Comparison of ENCODE assay signal across 19 cellular contexts in the genomic region with DNA sequence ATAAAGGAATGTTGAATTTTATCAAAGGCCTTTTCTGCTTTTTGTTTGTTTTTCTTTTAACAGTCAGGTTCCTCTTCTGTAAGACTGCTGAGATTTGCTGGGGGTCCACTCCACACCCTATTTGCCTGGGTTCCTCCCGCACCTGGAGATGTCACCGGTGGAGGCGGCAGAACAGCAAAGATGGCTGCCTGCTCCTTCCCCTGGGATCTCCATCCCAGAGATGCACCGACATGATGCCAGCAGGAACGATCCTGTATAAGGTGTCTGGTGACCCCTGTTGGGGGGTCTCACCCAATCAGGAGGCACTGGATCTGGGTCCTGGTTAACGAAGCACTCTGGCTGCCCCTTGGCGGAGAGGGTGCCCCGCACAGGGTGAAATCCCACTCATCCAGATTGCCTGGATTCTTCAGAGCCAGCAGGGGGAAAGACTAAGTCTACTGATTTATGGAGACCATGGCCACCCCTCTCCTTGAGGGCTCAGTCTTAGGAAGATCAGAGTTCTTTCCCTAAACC.
DNase-seq lines count a peak whose midpoint lies in the region; ATAC-seq and TF ChIP-seq lines count a peak whose summit lies in the region.
"Had no signal": no experiment of that assay in that cellular context is flagged by ENCODE, and none has a peak within 500 bp of the region (broad histone marks: within the 10 kb centered on the region; RNA-seq: fewer than 3 reads in every experiment).

No MANE protein-coding gene starts in this region.

- POLR2A ChIA-PET in naive thymus-derived CD4-positive, alpha-beta T cell (lab: Charles Lee), result no interaction called here

- no peak for ATAC-seq in GM23338
- ATAC-seq in stimulated activated memory B cell treated with anti-CD40 and anti-IgM and Interleukin-4, amounts not matched to agents 10 μg/mL and 1 μg/mL and 100 μg/mL, for 72 hours, result peak; percentile 34
- no peak for ATAC-seq in naive thymus-derived CD4-positive, alpha-beta T cell
- ATAC-seq: HCT116 had no signal

- no peaks in the 10 kb centered on the region for H3K36me3 ChIP-seq in GM23338 (ENCODE audit: insufficient read depth)
- H3K36me3 ChIP-seq in endodermal cell (ENCODE audit: control insufficient read depth, insufficient read depth, low read length), result no peaks in the 10 kb centered on the region
- no peaks in the 10 kb centered on the region for H3K36me3 ChIP-seq in neural progenitor cell
- H3K36me3 ChIP-seq in naive thymus-derived CD4-positive, alpha-beta T cell (ENCODE audit: control insufficient read depth in 2 of 3, insufficient read depth in 3 of 3, low read length in 3 of 3), result no peaks in the 10 kb centered on the region
- H3K36me3 ChIP-seq: BLaER1 had no signal

- no peaks in the 10 kb centered on the region for H3K9me3 ChIP-seq in endodermal cell (ENCODE audit: control insufficient read depth, low read length)
- no peaks in the 10 kb centered on the region for H3K9me3 ChIP-seq in neural progenitor cell (ENCODE audit: low read depth)
- H3K9me3 ChIP-seq in naive thymus-derived CD4-positive, alpha-beta T cell (ENCODE audit: control insufficient read depth in 2 of 3, low read length in 3 of 3), result no peaks in the 10 kb centered on the region
- H3K9me3 ChIP-seq: BLaER1 had no signal

- CTCF ChIA-PET in naive thymus-derived CD4-positive, alpha-beta T cell (lab: Charles Lee), result no interaction called here

- H3F3A ChIP-seq in GM23338 (replicated peaks; ENCODE audit: low read depth) (no peaks in the 10 kb centered on the region), neural progenitor cell (ENCODE audit: low read depth) (no peaks in the 10 kb centered on the region)

- H3K79me2 ChIP-seq in GM23338 (replicated peaks; ENCODE audit: insufficient read depth), result no peaks in the 10 kb centered on the region
- H3K79me2 ChIP-seq in neural progenitor cell (ENCODE audit: low read depth), result no peaks in the 10 kb centered on the region

- H3K4me1 Mint-ChIP-seq in GM23338 (peaks cover 4% of the 10 kb centered on the region; the same call in 1 of the 3 replicates), endodermal cell (peaks cover 1% of the 10 kb centered on the region), neural progenitor cell (no peaks in the 10 kb centered on the region)
- H3K4me1 Mint-ChIP-seq in stimulated activated memory B cell treated with anti-CD40 and anti-IgM and Interleukin-4, amounts not matched to agents 10 μg/mL and 1 μg/mL and 100 μg/mL, for 72 hours, result peaks cover 6% of the 10 kb centered on the region
- no peaks in the 10 kb centered on the region for H3K4me1 Mint-ChIP-seq in naive thymus-derived CD4-positive, alpha-beta T cell
- H3K4me1 Mint-ChIP-seq: CD14-positive monocyte; CD4-positive, alpha-beta memory T cell had no signal

- H4K20me1 ChIP-seq in GM23338 (replicated peaks; ENCODE audit: insufficient read depth), result no peaks in the 10 kb centered on the region
- no peaks in the 10 kb centered on the region for H4K20me1 ChIP-seq in neural progenitor cell (ENCODE audit: low read depth)
- H4K20me1 ChIP-seq: BLaER1 had no signal

- H3K36me3 Mint-ChIP-seq in GM23338 (ENCODE audit: low read depth) (no peaks in the 10 kb centered on the region), endodermal cell (ENCODE audit: low read depth) (no peaks in the 10 kb centered on the region), neural progenitor cell (no peaks in the 10 kb centered on the region)
- H3K36me3 Mint-ChIP-seq in stimulated activated memory B cell treated with anti-CD40 and anti-IgM and Interleukin-4, amounts not matched to agents 10 μg/mL and 1 μg/mL and 100 μg/mL, for 72 hours, result no peaks in the 10 kb centered on the region
- H3K36me3 Mint-ChIP-seq in naive thymus-derived CD4-positive, alpha-beta T cell, result no peaks in the 10 kb centered on the region
- H3K36me3 Mint-ChIP-seq: CD14-positive monocyte; CD4-positive, alpha-beta memory T cell had no signal

- H3K9me3 Mint-ChIP-seq in GM23338 (no peaks in the 10 kb centered on the region), endodermal cell (no peaks in the 10 kb centered on the region), neural progenitor cell (peaks cover 5% of the 10 kb centered on the region)
- H3K9me3 Mint-ChIP-seq in stimulated activated memory B cell treated with anti-CD40 and anti-IgM and Interleukin-4, amounts not matched to agents 10 μg/mL and 1 μg/mL and 100 μg/mL, for 72 hours, result no peaks in the 10 kb centered on the region
- H3K9me3 Mint-ChIP-seq in naive thymus-derived CD4-positive, alpha-beta T cell, result peaks cover 0 to 7% (median 0%) of the 10 kb centered on the region in 11 donors
- H3K9me3 Mint-ChIP-seq: CD14-positive monocyte had no signal

- no peak overlapping the region for H3K27ac ChIP-seq in GM23338 (ENCODE audit: low read depth)
- no peak overlapping the region for H3K27ac ChIP-seq in endodermal cell (ENCODE audit: low read depth, low read length)
- no peak overlapping the region for H3K27ac ChIP-seq in neural progenitor cell
- no peak overlapping the region for H3K27ac ChIP-seq in naive thymus-derived CD4-positive, alpha-beta T cell (ENCODE audit: low read depth, low read length)
- H3K27ac ChIP-seq: BLaER1, HL-60 had no signal

- TF ChIP-seq CTCF in GM23338 (conservative IDR thresholded peaks at IDR 0.05; ENCODE audit: low read depth in 2 of 2) (no peak), endodermal cell (conservative IDR thresholded peaks at IDR 0.05) (no peak), neural progenitor cell (IDR thresholded peaks at IDR 0.05) (no peak)

- H3K4me3 Mint-ChIP-seq in GM23338 (no peak overlapping the region), endodermal cell (no peak overlapping the region), neural progenitor cell (no peak overlapping the region)
- no peak overlapping the region for H3K4me3 Mint-ChIP-seq in stimulated activated memory B cell treated with anti-CD40 and anti-IgM and Interleukin-4, amounts not matched to agents 10 μg/mL and 1 μg/mL and 100 μg/mL, for 72 hours
- no peak overlapping the region for H3K4me3 Mint-ChIP-seq in naive thymus-derived CD4-positive, alpha-beta T cell
- H3K4me3 Mint-ChIP-seq: CD14-positive monocyte; CD4-positive, alpha-beta memory T cell; HFFc6 had no signal

- 91 to 94% methylated on average over 6 to 8 of the region's 8 CpGs for WGBS in endodermal cell (ENCODE audit: insufficient coverage in 1 of 2, insufficient read length in 1 of 2), 2 experiments

- DNase-seq in GM23338 (ENCODE audit: low spot score) (no peak), endodermal cell (peak; percentile 35), neural progenitor cell (ENCODE audit: low spot score) (no peak), NCI-H82 treated with DMSO at 0.1 percent for 48 hours (lab: John Stamatoyannopoulos, UW; ENCODE audit: unreplicated experiment) (no peak), head of caudate nucleus (no peak)
- DNase-seq in naive thymus-derived CD4-positive, alpha-beta T cell, result no peak
- DNase-seq: 8988T; CD4-positive, alpha-beta memory T cell; DMS153; DMS79; GDM1; GOT3; H7; HFFc6 had no signal

- H3K4me3 ChIP-seq in GM23338 (no peak overlapping the region), endodermal cell (ENCODE audit: low read length) (no peak overlapping the region), neural progenitor cell (no peak overlapping the region)
- no peak overlapping the region for H3K4me3 ChIP-seq in naive thymus-derived CD4-positive, alpha-beta T cell (ENCODE audit: low read length)
- H3K4me3 ChIP-seq: BLaER1 had no signal

- intact Hi-C loops in naive thymus-derived CD4-positive, alpha-beta T cell (cut with micrococcal nuclease), result loop anchor here in 1 of 2 donors (5.0 kb wide), 1 partner anchor 1253 kb away; no protein-coding TSS in a partner anchor
- intact Hi-C loops in head of caudate nucleus (cut with DNase I), result loop anchor here (5.0 kb wide), 1 partner anchor 478 kb away; no protein-coding TSS in a partner anchor

- H3K27me3 Mint-ChIP-seq in GM23338 (ENCODE audit: insufficient read depth, low read depth, poor library complexity) (peaks cover 3% of the 10 kb centered on the region), endodermal cell (ENCODE audit: insufficient read depth) (no peaks in the 10 kb centered on the region), neural progenitor cell (ENCODE audit: insufficient read depth, low read depth) (no peaks in the 10 kb centered on the region)
- H3K27me3 Mint-ChIP-seq in stimulated activated memory B cell treated with anti-CD40 and anti-IgM and Interleukin-4, amounts not matched to agents 10 μg/mL and 1 μg/mL and 100 μg/mL, for 72 hours, result no peaks in the 10 kb centered on the region
- no peaks in the 10 kb centered on the region for H3K27me3 Mint-ChIP-seq in naive thymus-derived CD4-positive, alpha-beta T cell
- H3K27me3 Mint-ChIP-seq: CD4-positive, alpha-beta memory T cell had no signal

- H3K27me3 ChIP-seq in GM23338 (ENCODE audit: insufficient read depth) (no peaks in the 10 kb centered on the region), endodermal cell (ENCODE audit: control insufficient read depth, insufficient read depth, low read length, poor library complexity, severe bottlenecking) (no peaks in the 10 kb centered on the region), neural progenitor cell (no peaks in the 10 kb centered on the region)
- H3K27me3 ChIP-seq in naive thymus-derived CD4-positive, alpha-beta T cell (ENCODE audit: control insufficient read depth in 2 of 2, insufficient read depth in 2 of 2, low read length in 2 of 2), result no peaks in the 10 kb centered on the region
- H3K27me3 ChIP-seq: BLaER1 had no signal

- no peak overlapping the region for H3K9ac ChIP-seq in endodermal cell (ENCODE audit: extremely low read depth, low read length, poor library complexity, severe bottlenecking)
- no peak overlapping the region for H3K9ac ChIP-seq in neural progenitor cell
- H3K9ac ChIP-seq: BLaER1 had no signal

- no peaks in the 10 kb centered on the region for H3K9me2 ChIP-seq in GM23338 (ENCODE audit: insufficient read depth)

- no peak overlapping the region for H3K4me2 ChIP-seq in GM23338
- H3K4me2 ChIP-seq in neural progenitor cell, result no peak overlapping the region
- H3K4me2 ChIP-seq: BLaER1 had no signal

- no peaks in the 10 kb centered on the region for H3K4me1 ChIP-seq in GM23338 (ENCODE audit: insufficient read depth)
- H3K4me1 ChIP-seq in endodermal cell (ENCODE audit: control insufficient read depth, insufficient read depth, low read length), result no peaks in the 10 kb centered on the region
- no peaks in the 10 kb centered on the region for H3K4me1 ChIP-seq in neural progenitor cell
- H3K4me1 ChIP-seq in naive thymus-derived CD4-positive, alpha-beta T cell (ENCODE audit: control insufficient read depth in 2 of 2, insufficient read depth in 2 of 2, low read length in 2 of 2), result no peaks in the 10 kb centered on the region
- H3K4me1 ChIP-seq: BLaER1 had no signal

- 0 out of 2 replicates have a peak overlapping the region, but pooled peaks have one; percentile 12 for H2AFZ ChIP-seq in GM23338
- peak overlapping the region; percentile 60 for H2AFZ ChIP-seq in neural progenitor cell (replicated peaks)

- H3K27ac Mint-ChIP-seq in GM23338 (no peak overlapping the region), endodermal cell (no peak overlapping the region), neural progenitor cell (no peak overlapping the region)
- no peak overlapping the region for H3K27ac Mint-ChIP-seq in stimulated activated memory B cell treated with anti-CD40 and anti-IgM and Interleukin-4, amounts not matched to agents 10 μg/mL and 1 μg/mL and 100 μg/mL, for 72 hours
- no peak overlapping the region for H3K27ac Mint-ChIP-seq in naive thymus-derived CD4-positive, alpha-beta T cell
- H3K27ac Mint-ChIP-seq: CD14-positive monocyte, HFFc6 had no signal
